Comparison of ENCODE assay signal across 8 cellular contexts in the genomic region with DNA sequence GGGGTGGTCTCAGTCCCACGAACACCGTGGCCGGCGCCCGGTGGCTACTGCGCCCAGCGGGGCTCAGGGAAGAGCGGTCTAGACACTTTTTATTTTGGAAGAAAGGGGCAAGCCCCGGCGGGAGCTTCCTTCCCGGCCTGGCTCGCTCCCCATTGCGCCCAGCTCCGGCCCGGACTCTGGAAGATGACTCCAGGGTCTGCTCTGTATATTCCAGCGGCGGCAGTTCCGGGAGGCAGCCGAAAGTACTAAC.
DNase-seq lines count a peak whose midpoint lies in the region; ATAC-seq, FAIRE-seq and TF ChIP-seq lines count a peak whose summit lies in the region.

No MANE protein-coding gene starts in this region.

- H3K27me3 Mint-ChIP-seq in WTC11 (ENCODE audit: low read depth) (peaks cover 82% of the 10 kb centered on the region), progenitor cell of endocrine pancreas (peaks cover 79% of the 10 kb centered on the region)

- H3K36me3 Mint-ChIP-seq in WTC11 (no peaks in the 10 kb centered on the region), progenitor cell of endocrine pancreas (ENCODE audit: insufficient read depth) (no peaks in the 10 kb centered on the region)

- peak overlapping the region; percentile 60 for H2AFZ ChIP-seq in GM23248

- no peak for FAIRE-seq in HTR-8/SVneo (lab: Jason Lieb, UNC)

- no peaks in the 10 kb centered on the region for H3K9me2 ChIP-seq in GM23248 (ENCODE audit: insufficient read depth)

- H3K4me1 Mint-ChIP-seq in WTC11 (peaks cover 32% of the 10 kb centered on the region), progenitor cell of endocrine pancreas (ENCODE audit: low read depth) (peaks cover 19% of the 10 kb centered on the region)

- POLR2A ChIA-PET in WTC11 (lab: Charles Lee) = interaction anchor here (0.8 to 0.9 kb wide), 2 partner anchors 84 to 92 kb away, joined by 3 to 4 read pairs; no protein-coding TSS in a partner anchor

- H3K4me3 ChIP-seq in GM23248 = peak overlapping the region; percentile 69
- peak overlapping the region; percentile 47 to 50 for H3K4me3 ChIP-seq in foreskin fibroblast (ENCODE audit: low read depth in 1 of 2, low read length in 2 of 2)

- no peaks in the 10 kb centered on the region for H3K9me3 ChIP-seq in GM23248 (ENCODE audit: low read depth)

- ATAC-seq in WTC11 (peak; percentile 2), HG03196 (IDR thresholded peaks at IDR 0.05; ENCODE audit: unreplicated experiment) (no peak)

- H3K79me2 ChIP-seq in GM23248 (ENCODE audit: insufficient read depth) = no peaks in the 10 kb centered on the region

- H3K4me3 Mint-ChIP-seq in WTC11 (peak overlapping the region; percentile 96), progenitor cell of endocrine pancreas (ENCODE audit: low read depth) (peak overlapping the region; percentile 92)

- H3K4me1 ChIP-seq in GM23248 (ENCODE audit: insufficient read depth) = peaks cover 12% of the 10 kb centered on the region

- in situ Hi-C loops in GM23248 (cut with MboI) = no loop called here

- H3K9ac ChIP-seq in GM23248 = no peak overlapping the region

- H3K27ac Mint-ChIP-seq in WTC11 (no peak overlapping the region), progenitor cell of endocrine pancreas (no peak overlapping the region)

- CTCF ChIA-PET in WTC11 (lab: Charles Lee) = interaction anchor here (0.6 to 5.0 kb wide), 16 partner anchors 9 to 1469 kb away, joined by 3 to 37 read pairs (median 4); no protein-coding TSS in a partner anchor

- no peak for TF ChIP-seq CTCF in WTC11 (IDR thresholded peaks at IDR 0.05)
- TF ChIP-seq CTCF in foreskin fibroblast (IDR thresholded peaks at IDR 0.05; ENCODE audit: low read depth, low read length) = no peak
- no peak for TF ChIP-seq CTCF in progenitor cell of endocrine pancreas (IDR thresholded peaks at IDR 0.05; ENCODE audit: unreplicated experiment)

- H3K27me3 ChIP-seq in GM23248 (replicated peaks; ENCODE audit: insufficient read depth) = peaks cover 19% of the 10 kb centered on the region

- H3K9me3 Mint-ChIP-seq in WTC11 = no peaks in the 10 kb centered on the region
- no peaks in the 10 kb centered on the region for H3K9me3 Mint-ChIP-seq in progenitor cell of endocrine pancreas (ENCODE audit: low read depth)

- H3F3A ChIP-seq in GM23248 (ENCODE audit: insufficient read depth) = 0 out of 2 replicates have a peak, but pooled peaks cover 5% of the 10 kb centered on the region

- peak overlapping the region; percentile 67 for H3K4me2 ChIP-seq in GM23248 (ENCODE audit: unreplicated experiment)

- H3K36me3 ChIP-seq in GM23248 (ENCODE audit: low read depth) = no peaks in the 10 kb centered on the region

- no peaks in the 10 kb centered on the region for H4K20me1 ChIP-seq in GM23248 (ENCODE audit: insufficient read depth)

- 0 to 2% methylated on average over 8 to 19 of the region's 19 CpGs for WGBS in GM23248 (ENCODE audit: low coverage in 1 of 2, low lambda C conversion rate in 2 of 2, missing lambda C conversion rate in 2 of 2), 2 experiments

- H3K27ac ChIP-seq in GM23248 = no peak overlapping the region

- DNase-seq in GM23248 = no peak
- DNase-seq in WTC11 (ENCODE audit: low spot score) = no peak
- no peak for DNase-seq in foreskin fibroblast
- no peak for DNase-seq in progenitor cell of endocrine pancreas (ENCODE audit: low spot score, unreplicated experiment)
- DNase-seq in HTR-8/SVneo (ENCODE audit: insufficient read length, low spot score) = no peak
- DNase-seq in NCI-H146 (lab: John Stamatoyannopoulos, UW) = no peak
- DNase-seq in NCI-H2081 treated with DMSO at 0.1 percent for 48 hours (lab: John Stamatoyannopoulos, UW) = no peak

TF ChIP-seq in WTC11, 78 proteins besides CTCF, POLR2A, EP300 and RAD21 (continues in another document):
- TF ChIP-seq NR2C2 (CRISPR knock-in tag; IDR thresholded peaks at IDR 0.05) (no peak), GTF2I (CRISPR knock-in tag; conservative IDR thresholded peaks at IDR 0.05) (no peak), GRHL2 (CRISPR knock-in tag; IDR thresholded peaks at IDR 0.05; ENCODE audit: insufficient replicate concordance, severe bottlenecking) (no peak), IRF1 (CRISPR knock-in tag; IDR thresholded peaks at IDR 0.05) (no peak), SMAD4 (CRISPR knock-in tag; IDR thresholded peaks at IDR 0.05) (no peak), NFYB (CRISPR knock-in tag; conservative IDR thresholded peaks at IDR 0.05; ENCODE audit: low read depth) (no peak), JAZF1 (CRISPR knock-in tag; IDR thresholded peaks at IDR 0.05) (no peak), USF1 (CRISPR knock-in tag; IDR thresholded peaks at IDR 0.05) (no peak), CREB1 (CRISPR knock-in tag; IDR thresholded peaks at IDR 0.05) (no peak), NFATC4 (CRISPR knock-in tag; IDR thresholded peaks at IDR 0.05) (no peak), EMX1 (CRISPR knock-in tag; IDR thresholded peaks at IDR 0.05) (no peak)
- TF ChIP-seq, protein P1, sequence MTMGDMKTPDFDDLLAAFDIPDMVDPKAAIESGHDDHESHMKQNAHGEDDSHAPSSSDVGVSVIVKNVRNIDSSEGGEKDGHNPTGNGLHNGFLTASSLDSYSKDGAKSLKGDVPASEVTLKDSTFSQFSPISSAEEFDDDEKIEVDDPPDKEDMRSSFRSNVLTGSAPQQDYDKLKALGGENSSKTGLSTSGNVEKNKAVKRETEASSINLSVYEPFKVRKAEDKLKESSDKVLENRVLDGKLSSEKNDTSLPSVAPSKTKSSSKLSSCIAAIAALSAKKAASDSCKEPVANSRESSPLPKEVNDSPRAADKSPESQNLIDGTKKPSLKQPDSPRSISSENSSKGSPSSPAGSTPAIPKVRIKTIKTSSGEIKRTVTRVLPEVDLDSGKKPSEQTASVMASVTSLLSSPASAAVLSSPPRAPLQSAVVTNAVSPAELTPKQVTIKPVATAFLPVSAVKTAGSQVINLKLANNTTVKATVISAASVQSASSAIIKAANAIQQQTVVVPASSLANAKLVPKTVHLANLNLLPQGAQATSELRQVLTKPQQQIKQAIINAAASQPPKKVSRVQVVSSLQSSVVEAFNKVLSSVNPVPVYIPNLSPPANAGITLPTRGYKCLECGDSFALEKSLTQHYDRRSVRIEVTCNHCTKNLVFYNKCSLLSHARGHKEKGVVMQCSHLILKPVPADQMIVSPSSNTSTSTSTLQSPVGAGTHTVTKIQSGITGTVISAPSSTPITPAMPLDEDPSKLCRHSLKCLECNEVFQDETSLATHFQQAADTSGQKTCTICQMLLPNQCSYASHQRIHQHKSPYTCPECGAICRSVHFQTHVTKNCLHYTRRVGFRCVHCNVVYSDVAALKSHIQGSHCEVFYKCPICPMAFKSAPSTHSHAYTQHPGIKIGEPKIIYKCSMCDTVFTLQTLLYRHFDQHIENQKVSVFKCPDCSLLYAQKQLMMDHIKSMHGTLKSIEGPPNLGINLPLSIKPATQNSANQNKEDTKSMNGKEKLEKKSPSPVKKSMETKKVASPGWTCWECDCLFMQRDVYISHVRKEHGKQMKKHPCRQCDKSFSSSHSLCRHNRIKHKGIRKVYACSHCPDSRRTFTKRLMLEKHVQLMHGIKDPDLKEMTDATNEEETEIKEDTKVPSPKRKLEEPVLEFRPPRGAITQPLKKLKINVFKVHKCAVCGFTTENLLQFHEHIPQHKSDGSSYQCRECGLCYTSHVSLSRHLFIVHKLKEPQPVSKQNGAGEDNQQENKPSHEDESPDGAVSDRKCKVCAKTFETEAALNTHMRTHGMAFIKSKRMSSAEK (CRISPR knock-in tag; IDR thresholded peaks at IDR 0.05; ENCODE audit: borderline replicate concordance) = no peak
- TF ChIP-seq, protein P2, sequence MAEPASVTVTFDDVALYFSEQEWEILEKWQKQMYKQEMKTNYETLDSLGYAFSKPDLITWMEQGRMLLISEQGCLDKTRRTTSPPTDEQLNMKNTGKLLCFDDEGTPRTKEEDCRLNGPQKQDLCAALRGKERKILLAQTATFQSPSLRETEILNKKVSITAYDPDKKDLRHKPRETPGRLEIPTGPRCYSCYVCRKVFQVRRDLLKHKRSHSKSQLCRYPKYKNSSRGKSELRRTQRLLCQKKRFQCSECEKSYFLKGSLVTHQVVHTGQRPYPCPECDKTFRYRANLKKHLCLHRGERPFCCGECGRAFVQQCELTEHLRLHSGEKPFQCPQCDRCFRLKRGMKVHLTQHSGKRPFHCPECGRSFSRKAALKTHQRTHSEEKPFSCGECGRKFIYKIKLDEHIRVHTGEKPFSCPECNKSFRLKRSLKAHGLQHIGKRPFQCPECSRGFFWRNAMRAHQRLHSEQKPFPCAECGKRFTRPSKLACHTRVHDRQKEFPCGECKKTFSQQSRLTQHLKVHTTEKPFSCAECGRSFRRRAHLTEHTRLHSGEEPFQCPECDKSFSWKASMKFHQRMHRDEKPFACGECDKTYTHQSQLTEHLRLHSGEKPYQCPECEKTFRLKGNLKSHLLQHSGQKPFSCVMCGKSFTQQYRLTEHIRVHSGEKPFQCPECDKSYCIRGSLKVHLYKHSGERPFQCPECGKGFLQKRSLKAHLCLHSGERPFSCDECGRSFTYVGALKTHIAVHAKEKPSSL (CRISPR knock-in tag; conservative IDR thresholded peaks at IDR 0.05) = no peak
- TF ChIP-seq, protein P3, sequence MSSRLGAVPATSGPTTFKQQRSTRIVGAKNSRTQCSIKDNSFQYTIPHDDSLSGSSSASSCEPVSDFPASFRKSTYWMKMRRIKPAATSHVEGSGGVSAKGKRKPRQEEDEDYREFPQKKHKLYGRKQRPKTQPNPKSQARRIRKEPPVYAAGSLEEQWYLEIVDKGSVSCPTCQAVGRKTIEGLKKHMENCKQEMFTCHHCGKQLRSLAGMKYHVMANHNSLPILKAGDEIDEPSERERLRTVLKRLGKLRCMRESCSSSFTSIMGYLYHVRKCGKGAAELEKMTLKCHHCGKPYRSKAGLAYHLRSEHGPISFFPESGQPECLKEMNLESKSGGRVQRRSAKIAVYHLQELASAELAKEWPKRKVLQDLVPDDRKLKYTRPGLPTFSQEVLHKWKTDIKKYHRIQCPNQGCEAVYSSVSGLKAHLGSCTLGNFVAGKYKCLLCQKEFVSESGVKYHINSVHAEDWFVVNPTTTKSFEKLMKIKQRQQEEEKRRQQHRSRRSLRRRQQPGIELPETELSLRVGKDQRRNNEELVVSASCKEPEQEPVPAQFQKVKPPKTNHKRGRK (CRISPR knock-in tag; IDR thresholded peaks at IDR 0.05; ENCODE audit: borderline replicate concordance) = no peak
